Comparison of ENCODE assay signal across 13 cellular contexts in the genomic region with DNA sequence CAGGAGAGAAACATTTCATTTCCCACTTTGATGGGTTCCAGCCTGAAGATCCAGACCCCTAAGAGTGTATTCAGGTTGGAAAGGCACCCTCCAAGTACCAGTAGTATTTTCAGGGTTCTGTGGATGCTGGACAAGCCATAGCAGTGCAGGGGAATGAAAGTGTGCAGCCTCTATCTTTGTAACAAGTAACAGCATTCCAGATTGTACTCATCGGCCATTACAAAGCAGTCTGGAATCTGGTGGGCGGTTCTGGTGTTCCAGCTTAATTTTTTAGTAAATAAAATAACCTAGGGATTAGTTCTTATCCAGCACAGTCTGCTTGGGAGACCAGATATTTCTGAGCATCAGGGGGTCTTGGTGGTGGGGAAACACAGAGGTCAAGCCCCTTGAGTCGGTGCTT. TPM values are rescaled to one million over a fixed set of nuclear protein-coding genes. Genes with fewer than 3 reads are reported as not detected.
DNase-seq lines count a peak whose midpoint lies in the region; ATAC-seq and TF ChIP-seq lines count a peak whose summit lies in the region.
"Had no signal": no experiment of that assay in that cellular context is flagged by ENCODE, and none has a peak within 500 bp of the region (broad histone marks: within the 10 kb centered on the region; RNA-seq: fewer than 3 reads in every experiment).

No MANE protein-coding gene starts in this region.

- H3K4me1 Mint-ChIP-seq in MCF 10A (ENCODE audit: insufficient read depth, unreplicated experiment) = no peaks in the 10 kb centered on the region
- no peaks in the 10 kb centered on the region for H3K4me1 Mint-ChIP-seq in activated CD8-positive, alpha-beta T cell treated with anti-CD3 and anti-CD28 coated beads, Interleukin-2, amount 10 ng/mL, durations not matched to agents 7 days and 5 days (ENCODE audit: low read depth)
- H3K4me1 Mint-ChIP-seq: IgD-negative memory B cell had no signal

- intact Hi-C loops in breast epithelium (cut with DNase I; ENCODE audit: low total_unique reads) = no loop called here
- intact Hi-C loops in MCF 10A (cut with micrococcal nuclease) = no loop called here
- intact Hi-C loops in upper lobe of right lung (cut with DNase I) = no loop called here

- TF ChIP-seq CTCF in breast epithelium (IDR thresholded peaks at IDR 0.05) = no peak
- TF ChIP-seq CTCF in MCF 10A (IDR thresholded peaks at IDR 0.05; ENCODE audit: unreplicated experiment) = no peak
- no peak for TF ChIP-seq CTCF in cardiac fibroblast (IDR thresholded peaks at IDR 0.05; ENCODE audit: low read depth, low read length)
- no peak for TF ChIP-seq CTCF in upper lobe of right lung (IDR thresholded peaks at IDR 0.05)
- no peak for TF ChIP-seq CTCF in GM10266 (IDR thresholded peaks at IDR 0.05; ENCODE audit: control insufficient read depth, insufficient read depth, low read depth, missing control alignments)

- POLR2A ChIA-PET in MCF 10A (lab: Yijun Ruan, JAX) = interaction anchor here (0.7 kb wide), 1 partner anchor 104 kb away, joined by 3 read pairs; no protein-coding TSS in a partner anchor
- POLR2A ChIA-PET in activated CD8-positive, alpha-beta T cell treated with anti-CD3 and anti-CD28 coated beads, Interleukin-2, amount 10 ng/mL, durations not matched to agents 7 days and 5 days (lab: Charles Lee) = no interaction called here

- H3K36me3 ChIP-seq in breast epithelium (no peaks in the 10 kb centered on the region), upper lobe of right lung (no peaks in the 10 kb centered on the region)

- no peaks in the 10 kb centered on the region for H3K9me3 Mint-ChIP-seq in MCF 10A (ENCODE audit: unreplicated experiment)
- H3K9me3 Mint-ChIP-seq in activated CD8-positive, alpha-beta T cell treated with anti-CD3 and anti-CD28 coated beads, Interleukin-2, amount 10 ng/mL, durations not matched to agents 7 days and 5 days (ENCODE audit: insufficient read depth) = no peaks in the 10 kb centered on the region
- H3K9me3 Mint-ChIP-seq: IgD-negative memory B cell, nephron progenitor cell had no signal

- no peaks in the 10 kb centered on the region for H3K4me1 ChIP-seq in breast epithelium
- H3K4me1 ChIP-seq in upper lobe of right lung = peaks cover 35% of the 10 kb centered on the region

- H3K27me3 Mint-ChIP-seq in MCF 10A (ENCODE audit: insufficient read depth, unreplicated experiment) = no peaks in the 10 kb centered on the region
- H3K27me3 Mint-ChIP-seq in activated CD8-positive, alpha-beta T cell treated with anti-CD3 and anti-CD28 coated beads, Interleukin-2, amount 10 ng/mL, durations not matched to agents 7 days and 5 days (ENCODE audit: low read depth) = peaks cover 6% of the 10 kb centered on the region

- BruUV-seq in MCF 10A (replicated peaks; lab: Mats Ljungman, UMichigan) = no TSS peak

- TF ChIP-seq POLR2A in breast epithelium (IDR thresholded peaks at IDR 0.05) = no peak

- H3K9me3 ChIP-seq in breast epithelium (no peaks in the 10 kb centered on the region), upper lobe of right lung (no peaks in the 10 kb centered on the region)

- CTCF ChIA-PET in MCF 10A (lab: Yijun Ruan, JAX) = no interaction called here
- CTCF ChIA-PET in activated CD8-positive, alpha-beta T cell treated with anti-CD3 and anti-CD28 coated beads, Interleukin-2, amount 10 ng/mL, durations not matched to agents 7 days and 5 days (lab: Charles Lee) = no interaction called here

- peak; percentile 36 for ATAC-seq in upper lobe of right lung
- ATAC-seq in activated CD8-positive, alpha-beta T cell treated with anti-CD3 and anti-CD28 coated beads, Interleukin-2, amount 10 ng/mL, durations not matched to agents 7 days and 5 days = no peak
- no peak for ATAC-seq in HG02870 (IDR thresholded peaks at IDR 0.05; ENCODE audit: unreplicated experiment)

- peak overlapping the region; percentile 4 to 68 for H3K27ac ChIP-seq in breast epithelium
- no peak overlapping the region for H3K27ac ChIP-seq in upper lobe of right lung

- no peak overlapping the region for H3K27ac Mint-ChIP-seq in MCF 10A (ENCODE audit: low read depth, unreplicated experiment)
- H3K27ac Mint-ChIP-seq in activated CD8-positive, alpha-beta T cell treated with anti-CD3 and anti-CD28 coated beads, Interleukin-2, amount 10 ng/mL, durations not matched to agents 7 days and 5 days = no peak overlapping the region
- H3K27ac Mint-ChIP-seq: IgD-negative memory B cell, nephron progenitor cell had no signal

- H3K4me3 Mint-ChIP-seq in MCF 10A (ENCODE audit: unreplicated experiment) = no peak overlapping the region
- no peak overlapping the region for H3K4me3 Mint-ChIP-seq in activated CD8-positive, alpha-beta T cell treated with anti-CD3 and anti-CD28 coated beads, Interleukin-2, amount 10 ng/mL, durations not matched to agents 7 days and 5 days
- H3K4me3 Mint-ChIP-seq: IgD-negative memory B cell, nephron progenitor cell had no signal

- H3K27me3 ChIP-seq in breast epithelium (no peaks in the 10 kb centered on the region), upper lobe of right lung (no peaks in the 10 kb centered on the region)

- H3K4me3 ChIP-seq in breast epithelium (no peak overlapping the region), cardiac fibroblast (replicated peaks in 1 of 2; ENCODE audit: low read depth in 2 of 2, low read length in 2 of 2) (no peak overlapping the region), upper lobe of right lung (no peak overlapping the region)

- DNase-seq in breast epithelium (ENCODE audit: low spot score in 2 of 2) = peak in 1 of 2 donors; percentile 27
- no peak for DNase-seq in MCF 10A (ENCODE audit: unreplicated experiment)
- peak; percentile 70 to 71 for DNase-seq in cardiac fibroblast (ENCODE audit: low read depth in 2 of 2)
- DNase-seq in iris pigment epithelial cell (ENCODE audit: low read depth) = peak; percentile 86
- DNase-seq in upper lobe of right lung = no peak
- no peak for DNase-seq in activated CD8-positive, alpha-beta T cell treated with anti-CD3 and anti-CD28 coated beads, Interleukin-2, amount 10 ng/mL, durations not matched to agents 7 days and 5 days
- no peak for DNase-seq in GM10266 (ENCODE audit: extremely low spot score)
- DNase-seq: caudate nucleus; nephron progenitor cell; stimulated activated CD4-positive, alpha-beta T cell treated with anti-CD3 and anti-CD28 coated beads, Interleukin-4, amount 100 ng/mL, for 4 hours had no signal

- no peaks in the 10 kb centered on the region for H3K36me3 Mint-ChIP-seq in MCF 10A (ENCODE audit: insufficient read depth, unreplicated experiment)
- H3K36me3 Mint-ChIP-seq in activated CD8-positive, alpha-beta T cell treated with anti-CD3 and anti-CD28 coated beads, Interleukin-2, amount 10 ng/mL, durations not matched to agents 7 days and 5 days (ENCODE audit: low read depth) = no peaks in the 10 kb centered on the region

RNA-seq across cellular contexts. Expression of gene APLNR, which starts 22.6 kb away (rescaled TPM):
- total RNA-seq in breast epithelium = 1 to 10 TPM in 1 of 3 donors, under 1 TPM in 2; 0.44 to 3.3 (median 0.80) TPM
- not detected in 2 replicates for total RNA-seq in MCF 10A (2022)
- total RNA-seq in upper lobe of right lung = 1.2 TPM
- not detected for total RNA-seq in activated CD8-positive, alpha-beta T cell treated with anti-CD3 and anti-CD28 coated beads, Interleukin-2, amount 10 ng/mL, durations not matched to agents 7 days and 5 days
- total RNA-seq: NCI-H460 had no signal

RNA-seq across cellular contexts. Expression of gene LRRC55, which starts 32.7 kb away (rescaled TPM):
- total RNA-seq in breast epithelium (not detected), MCF 10A (2022) (not detected in 2 replicates), upper lobe of right lung (not detected)
- not detected for total RNA-seq in activated CD8-positive, alpha-beta T cell treated with anti-CD3 and anti-CD28 coated beads, Interleukin-2, amount 10 ng/mL, durations not matched to agents 7 days and 5 days
- total RNA-seq: NCI-H460 had no signal

Comparison
In these comparisons a context has a peak if more than half of its experiments do, and no peak if none do; other contexts are left out.
1. DNase-seq: peak in cardiac fibroblast (2 of 2) and iris pigment epithelial cell (single experiment); none in MCF 10A (single experiment), upper lobe of right lung (single experiment), activated CD8-positive, alpha-beta T cell treated with anti-CD3 and anti-CD28 coated beads, Interleukin-2, amount 10 ng/mL, durations not matched to agents 7 days and 5 days (single experiment) and GM10266 (single experiment).